Comparison of ENCODE assay signal across 8 cellular contexts in the genomic region with DNA sequence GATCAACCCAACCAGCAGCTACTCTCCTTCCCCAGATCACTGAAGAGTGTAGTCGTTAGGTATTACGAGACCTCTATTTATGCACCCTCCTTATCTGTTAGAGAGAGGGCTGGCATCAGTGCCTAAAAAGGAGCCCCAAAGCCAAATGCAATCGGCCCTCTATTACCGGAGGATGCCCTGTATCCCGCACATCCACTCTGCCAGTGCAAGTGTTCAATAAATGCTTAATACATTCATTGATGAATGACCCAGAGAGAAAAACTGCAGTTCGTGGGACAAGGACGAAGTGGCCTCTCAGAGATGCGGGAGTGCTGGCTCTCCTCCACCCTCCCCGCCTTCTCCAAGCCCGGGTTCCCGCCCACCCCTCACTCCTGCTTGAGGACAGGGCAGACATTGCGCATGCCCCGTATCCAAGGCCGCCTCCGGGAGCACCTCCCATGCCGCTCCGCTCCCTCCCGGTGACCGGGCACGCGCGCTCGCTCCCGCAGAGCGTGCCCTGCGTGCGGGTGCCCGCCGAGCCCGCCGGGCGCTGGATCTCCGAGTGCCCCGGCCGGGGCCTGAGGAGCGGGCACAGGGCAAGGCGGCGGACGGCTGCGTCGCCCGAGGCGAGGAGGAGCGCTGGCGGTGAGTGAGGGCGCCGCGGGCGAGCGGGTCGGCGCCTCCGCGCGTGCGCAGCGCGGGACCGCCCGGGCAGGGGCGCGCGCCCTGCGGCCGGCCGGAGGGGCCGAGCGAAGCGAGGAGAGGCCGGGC. TPM values are rescaled to one million over a fixed set of nuclear protein-coding genes. Genes with fewer than 3 reads are reported as not detected.
DNase-seq lines count a peak whose midpoint lies in the region; ATAC-seq and TF ChIP-seq lines count a peak whose summit lies in the region.

No MANE protein-coding gene starts in this region.

- H3K9ac ChIP-seq in KMS-11, result peak overlapping the region; percentile 53

- H3K9me3 ChIP-seq in adrenal gland (replicated peaks in 1 of 3) (no peaks in the 10 kb centered on the region), ovary (no peaks in the 10 kb centered on the region)

- peak overlapping the region; percentile 57 for H3K27ac ChIP-seq in KMS-11
- peak overlapping the region; percentile 2 to 94 (median 91) for H3K27ac ChIP-seq in adrenal gland
- peak overlapping the region; percentile 90 to 94 for H3K27ac ChIP-seq in ovary
- peak overlapping the region; percentile 96 for H3K27ac ChIP-seq in urinary bladder (ENCODE audit: low read depth)

- H4K20me1 ChIP-seq in KMS-11 (ENCODE audit: insufficient read depth), result no peaks in the 10 kb centered on the region

- peak overlapping the region; percentile 60; the same call in 1 of the 2 replicates for H2AFZ ChIP-seq in KMS-11 (ENCODE audit: low read depth)

- no peak for TF ChIP-seq EP300 in ovary (IDR thresholded peaks at IDR 0.05)

- H3K79me2 ChIP-seq in KMS-11 (ENCODE audit: insufficient read depth, low read depth), result peaks cover 32% of the 10 kb centered on the region; the same call in 1 of the 2 replicates

- DNase-seq in COLO668 (lab: John Stamatoyannopoulos, UW; ENCODE audit: unreplicated experiment) (peak; percentile 98), RPMI7951 (ENCODE audit: low read depth) (peak; percentile 92), adrenal gland (peak; percentile 93 to 97 (median 95)), left cardiac atrium (peak; percentile 93), ovary (peak; percentile 85 to 92 (median 90))

- H3K4me1 ChIP-seq in KMS-11 (ENCODE audit: low read depth, poor library complexity, severe bottlenecking) (peaks cover 12% of the 10 kb centered on the region), adrenal gland (replicated peaks in 1 of 2) (peaks cover 23 to 31% of the 10 kb centered on the region in 2 donors), ovary (ENCODE audit: insufficient read depth) (peaks cover 8% of the 10 kb centered on the region), urinary bladder (ENCODE audit: insufficient read depth) (no peaks in the 10 kb centered on the region)

- no peak overlapping the region for H3K4me3 ChIP-seq in KMS-11 (IDR thresholded peaks at IDR 0.05; ENCODE audit: insufficient read depth, low read depth, low read length)
- peak overlapping the region in 3 of 4 donors; percentile 5 to 88 (median 61) for H3K4me3 ChIP-seq in adrenal gland
- peak overlapping the region; percentile 83 for H3K4me3 ChIP-seq in ovary
- peak overlapping the region; percentile 99 for H3K4me3 ChIP-seq in urinary bladder (ENCODE audit: low read depth, low read length)

- intact Hi-C loops in adrenal gland (cut with DNase I) (no loop called here), left cardiac atrium (cut with DNase I) (loop anchor here in 1 of 2 donors (10.0 kb wide), 1 partner anchor 1456 kb away; the partner anchor contains the start of genes MKKS and SLX4IP), ovary (cut with DNase I) (loop anchor here in 1 of 4 donors (10.0 kb wide), 1 partner anchor 1874 kb away; no protein-coding TSS in a partner anchor)

- peak; percentile 82 to 91 for TF ChIP-seq POLR2A in adrenal gland (IDR thresholded peaks at IDR 0.05)
- TF ChIP-seq POLR2A in ovary (IDR thresholded peaks at IDR 0.05), result peak; percentile 58

- no peaks in the 10 kb centered on the region for H3K36me3 ChIP-seq in KMS-11 (ENCODE audit: insufficient read depth)
- H3K36me3 ChIP-seq in adrenal gland (replicated peaks in 1 of 2), result no peaks in the 10 kb centered on the region
- no peaks in the 10 kb centered on the region for H3K36me3 ChIP-seq in ovary
- H3K36me3 ChIP-seq in urinary bladder (ENCODE audit: insufficient read depth), result no peaks in the 10 kb centered on the region

- no peaks in the 10 kb centered on the region for H3K27me3 ChIP-seq in KMS-11 (ENCODE audit: insufficient read depth, low read depth)
- no peaks in the 10 kb centered on the region for H3K27me3 ChIP-seq in adrenal gland
- H3K27me3 ChIP-seq in ovary, result no peaks in the 10 kb centered on the region

- TF ChIP-seq CTCF in KMS-11 (conservative IDR thresholded peaks at IDR 0.05; ENCODE audit: low read depth, low read length), result no peak
- TF ChIP-seq CTCF in adrenal gland (IDR thresholded peaks at IDR 0.05), result peak in 2 of 6 experiments; percentile 25 to 49
- TF ChIP-seq CTCF in ovary (IDR thresholded peaks at IDR 0.05), result no peak

- peak overlapping the region; percentile 25 for H3K4me2 ChIP-seq in KMS-11

- 0 to 2% (median 1%) methylated on average over 7 to 70 of the region's 70 CpGs for WGBS in adrenal gland, 4 donors
- WGBS in ovary, 3 donors, result 0 to 6% (median 0%) methylated on average over 65 to 70 of the region's 70 CpGs
- WGBS in urinary bladder, result under 1% methylated on average over 70 of the region's 70 CpGs

- peak; percentile 60 for ATAC-seq in GM21423 (IDR thresholded peaks at IDR 0.05; ENCODE audit: unreplicated experiment)
- ATAC-seq in left cardiac atrium, result peak; percentile 96 to 98

RNA-seq across cellular contexts. Expression of gene BTBD3, which starts 27.2 kb away (rescaled TPM):
- 43.7 and 45.3 TPM in 2 replicates for total RNA-seq in RPMI7951 (2014; rRNA removed; shearing (Covaris generic))
- total RNA-seq in adrenal gland, result 10 to 100 TPM; 32.1 to 75.7 (median 50.0) TPM
- polyA plus RNA-seq in adrenal gland, result 10 to 100 TPM; 18.2 to 50.7 (median 18.5) TPM
- total RNA-seq in left cardiac atrium, result 10 to 100 TPM; 22.9 to 27.3 TPM
- total RNA-seq in ovary, result 10 to 100 TPM; 18.8 to 34.0 (median 27.6) TPM
- 10 to 100 TPM; 14.1 to 26.9 TPM for polyA plus RNA-seq in ovary
- 189 TPM for total RNA-seq in urinary bladder
- polyA plus RNA-seq in urinary bladder, result 45.7 TPM
